8 cellular contexts compared by ENCODE assay signal in genomic region chr21:34639882-34640788, GRCh38. TPM values are rescaled to one million over a fixed set of nuclear protein-coding genes. Genes with fewer than 3 reads are reported as not detected.
A peak's percentile ranks its signal among the peaks of the same experiment; 100 is the strongest.
DNase-seq lines count a peak whose midpoint lies in the region; ATAC-seq and TF ChIP-seq lines count a peak whose summit lies in the region.

No MANE protein-coding gene starts in this region.

- peak; percentile 42 to 45 for DNase-seq in stimulated activated CD4-positive, alpha-beta T cell treated with anti-CD3 and anti-CD28 coated beads, Interleukin-2, amount 100 ng/mL, for 24 hours
- DNase-seq in SW480 (ENCODE audit: low spot score): no peak
- no peak for DNase-seq in mesothelial cell of epicardium (ENCODE audit: low spot score in 2 of 2, unreplicated experiment in 2 of 2)
- DNase-seq in 8988T: no peak
- no peak for DNase-seq in NCI-H146 treated with DMSO at 0.1 percent for 48 hours (lab: John Stamatoyannopoulos, UW; ENCODE audit: unreplicated experiment)

- H3K27me3 Mint-ChIP-seq in activated naive CD8-positive, alpha-beta T cell: no peaks in the 10 kb centered on the region
- peaks cover 12% of the 10 kb centered on the region for H3K27me3 Mint-ChIP-seq in mesothelial cell of epicardium (ENCODE audit: low read depth)

- peak overlapping the region; percentile 90 for H3K27ac Mint-ChIP-seq in activated naive CD8-positive, alpha-beta T cell
- H3K27ac Mint-ChIP-seq in mesothelial cell of epicardium: no peak overlapping the region

- ATAC-seq in GM18907 (IDR thresholded peaks at IDR 0.05; ENCODE audit: unreplicated experiment): peak; percentile 45
- peak; percentile 56 for ATAC-seq in HG03439 (IDR thresholded peaks at IDR 0.05; ENCODE audit: unreplicated experiment)

- H3K9me3 Mint-ChIP-seq in activated naive CD8-positive, alpha-beta T cell (ENCODE audit: low read depth): no peaks in the 10 kb centered on the region
- peaks cover 6% of the 10 kb centered on the region for H3K9me3 Mint-ChIP-seq in mesothelial cell of epicardium

- peak overlapping the region; percentile 67 for H3K4me3 Mint-ChIP-seq in activated naive CD8-positive, alpha-beta T cell
- no peak overlapping the region for H3K4me3 Mint-ChIP-seq in mesothelial cell of epicardium

- H3K36me3 Mint-ChIP-seq in activated naive CD8-positive, alpha-beta T cell: peaks cover 2% of the 10 kb centered on the region
- no peaks in the 10 kb centered on the region for H3K36me3 Mint-ChIP-seq in mesothelial cell of epicardium

- peaks cover 27% of the 10 kb centered on the region for H3K4me1 Mint-ChIP-seq in activated naive CD8-positive, alpha-beta T cell (ENCODE audit: low read depth)
- no peaks in the 10 kb centered on the region for H3K4me1 Mint-ChIP-seq in mesothelial cell of epicardium

- TF ChIP-seq CTCF in mesothelial cell of epicardium (IDR thresholded peaks at IDR 0.05; ENCODE audit: unreplicated experiment): no peak

RNA-seq across cellular contexts. Expression of gene RCAN1, which starts 25.2 kb away (rescaled TPM):
- total RNA-seq in mesothelial cell of epicardium: 13.9 to 15.7 TPM (median 14.8 TPM) in 3 replicates

RNA-seq across cellular contexts. Expression of gene CLIC6, which starts 28.7 kb away (rescaled TPM):
- 1.4 to 1.7 TPM (median 1.5 TPM) in 3 replicates for total RNA-seq in mesothelial cell of epicardium

Comparison
In these comparisons a context has a peak if more than half of its experiments do, and no peak if none do; other contexts are left out.
1. DNase-seq: peak in stimulated activated CD4-positive, alpha-beta T cell treated with anti-CD3 and anti-CD28 coated beads, Interleukin-2, amount 100 ng/mL, for 24 hours (2 of 2); none in SW480 (single experiment), mesothelial cell of epicardium (0 of 2), 8988T (single experiment) and NCI-H146 treated with DMSO at 0.1 percent for 48 hours (single experiment).